ENCODE assay signal across 1 cellular context in genomic region chr22:39243443-39244072, GRCh38.
A peak's percentile ranks its signal among the peaks of the same experiment; 100 is the strongest.
TF ChIP-seq lines count a peak whose summit lies in the region.

No MANE protein-coding gene starts in this region.

TF ChIP-seq in HepG2, 621 proteins besides CTCF, POLR2A, EP300 and RAD21 (continued from another document and continues in another):
- no peak for TF ChIP-seq ARID3A (IDR thresholded peaks at IDR 0.05; ENCODE audit: low read depth, low read length)
- no peak for TF ChIP-seq ZNF138 (CRISPR knock-in tag; IDR thresholded peaks at IDR 0.05; ENCODE audit: low read depth)
- TF ChIP-seq PHB2 (IDR thresholded peaks at IDR 0.05; ENCODE audit: partially characterized antibody): no peak
- TF ChIP-seq ERF (CRISPR knock-in tag; IDR thresholded peaks at IDR 0.05): no peak
- TF ChIP-seq PATZ1 (CRISPR knock-in tag; IDR thresholded peaks at IDR 0.05): peak; percentile 95
- TF ChIP-seq RARA (CRISPR knock-in tag; IDR thresholded peaks at IDR 0.05): peak; percentile 76
- TF ChIP-seq ZNF672 (CRISPR knock-in tag; IDR thresholded peaks at IDR 0.05): 0 out of 2 replicates have a peak, but pooled peaks have one; percentile 56
- peak; percentile 68 for TF ChIP-seq NR2C2 (CRISPR knock-in tag; IDR thresholded peaks at IDR 0.05; ENCODE audit: borderline replicate concordance)
- TF ChIP-seq MYPOP (CRISPR knock-in tag; IDR thresholded peaks at IDR 0.05): peak; percentile 35; the same call in 1 of the 2 replicates
- peak; percentile 44; the same call in 1 of the 2 replicates for TF ChIP-seq FOXO1 (CRISPR knock-in tag; IDR thresholded peaks at IDR 0.05)
- TF ChIP-seq ZNF879 (CRISPR knock-in tag; IDR thresholded peaks at IDR 0.05): no peak
- peak; percentile 69; the same call in 1 of the 2 replicates for TF ChIP-seq ZNF430 (CRISPR knock-in tag; IDR thresholded peaks at IDR 0.05)
- TF ChIP-seq TFDP1 (CRISPR knock-in tag; IDR thresholded peaks at IDR 0.05; ENCODE audit: borderline replicate concordance): no peak
- TF ChIP-seq ZBTB7B (CRISPR knock-in tag; IDR thresholded peaks at IDR 0.05): peak; percentile 46; the same call in 1 of the 2 replicates
- no peak for TF ChIP-seq ZFP90 (CRISPR knock-in tag; IDR thresholded peaks at IDR 0.05; ENCODE audit: borderline replicate concordance)
- no peak for TF ChIP-seq DNMT3B (CRISPR knock-in tag; conservative IDR thresholded peaks at IDR 0.05)
- peak; percentile 78; the same call in 1 of the 2 replicates for TF ChIP-seq SALL1 (CRISPR knock-in tag; IDR thresholded peaks at IDR 0.05)
- TF ChIP-seq SNRNP70 (IDR thresholded peaks at IDR 0.05; ENCODE audit: low read depth, low read length): no peak
- TF ChIP-seq FOXC1 (CRISPR knock-in tag; IDR thresholded peaks at IDR 0.05; ENCODE audit: borderline replicate concordance): no peak
- TF ChIP-seq NAIF1 (CRISPR knock-in tag; IDR thresholded peaks at IDR 0.05; ENCODE audit: borderline replicate concordance): no peak
- no peak for TF ChIP-seq RERE (CRISPR knock-in tag; IDR thresholded peaks at IDR 0.05; ENCODE audit: low read depth)
- TF ChIP-seq HOXA3 (CRISPR knock-in tag; IDR thresholded peaks at IDR 0.05): peak; percentile 14; the same call in 1 of the 2 replicates
- TF ChIP-seq RBAK (CRISPR knock-in tag; IDR thresholded peaks at IDR 0.05): no peak
- 0 out of 2 replicates have a peak, but pooled peaks have one; percentile 12 for TF ChIP-seq FOXA3 (CRISPR knock-in tag; IDR thresholded peaks at IDR 0.05)
- TF ChIP-seq ZNF501 (CRISPR knock-in tag; IDR thresholded peaks at IDR 0.05): peak; percentile 36; the same call in 1 of the 2 replicates
- peak; percentile 64 for TF ChIP-seq SAP130 (CRISPR knock-in tag; IDR thresholded peaks at IDR 0.05; ENCODE audit: low read depth)
- no peak for TF ChIP-seq NBN (conservative IDR thresholded peaks at IDR 0.05)
- peak; percentile 95 for TF ChIP-seq ZBTB7A (CRISPR knock-in tag; IDR thresholded peaks at IDR 0.05)
- TF ChIP-seq NFKB2 (CRISPR knock-in tag; IDR thresholded peaks at IDR 0.05; ENCODE audit: borderline replicate concordance): peak; percentile 9; the same call in 1 of the 2 replicates
- TF ChIP-seq ZNF761 (CRISPR knock-in tag; conservative IDR thresholded peaks at IDR 0.05): peak; percentile 69; the same call in 1 of the 2 replicates
- TF ChIP-seq ZBTB26 (CRISPR knock-in tag; IDR thresholded peaks at IDR 0.05; ENCODE audit: borderline replicate concordance): peak; percentile 51; the same call in 1 of the 2 replicates
- no peak for TF ChIP-seq CENPBD1 (CRISPR knock-in tag; IDR thresholded peaks at IDR 0.05; ENCODE audit: borderline replicate concordance, low read depth)
- TF ChIP-seq ZBTB2 (CRISPR knock-in tag; IDR thresholded peaks at IDR 0.05; ENCODE audit: low read depth): 0 out of 2 replicates have a peak, but pooled peaks have one; percentile 40
- peak; percentile 72 for TF ChIP-seq PAXIP1 (CRISPR knock-in tag; conservative IDR thresholded peaks at IDR 0.05)
- TF ChIP-seq CREM (IDR thresholded peaks at IDR 0.05): 0 out of 2 replicates have a peak, but pooled peaks have one; percentile 16
- TF ChIP-seq CREM (CRISPR knock-in tag; IDR thresholded peaks at IDR 0.05): no peak
- TF ChIP-seq ZNF451 (CRISPR knock-in tag; IDR thresholded peaks at IDR 0.05): 0 out of 2 replicates have a peak, but pooled peaks have one; percentile 49
- no peak for TF ChIP-seq RNF2 (conservative IDR thresholded peaks at IDR 0.05; ENCODE audit: low read depth)
- TF ChIP-seq HDAC1 (CRISPR knock-in tag; IDR thresholded peaks at IDR 0.05): peak; percentile 73; the same call in 1 of the 2 replicates
- no peak; the same call in 1 of the 2 replicates for TF ChIP-seq ZNF543 (CRISPR knock-in tag; IDR thresholded peaks at IDR 0.05)
- no peak for TF ChIP-seq HNRNPH1 (optimal IDR thresholded peaks at IDR 0.05; ENCODE audit: low read depth, low read length)
